ENCODE assay signal across 14 cellular contexts in genomic region chr6:20868397-20869185, GRCh38.
DNase-seq lines count a peak whose midpoint lies in the region; ATAC-seq, FAIRE-seq and TF ChIP-seq lines count a peak whose summit lies in the region.
"Had no signal": no experiment of that assay in that cellular context is flagged by ENCODE, and none has a peak within 500 bp of the region (broad histone marks: within the 10 kb centered on the region; RNA-seq: fewer than 3 reads in every experiment).

No MANE protein-coding gene starts in this region.

- H3K9me3 ChIP-seq in right atrium auricular region (no peaks in the 10 kb centered on the region), endodermal cell (ENCODE audit: control insufficient read depth, low read length) (no peaks in the 10 kb centered on the region), stomach (no peaks in the 10 kb centered on the region)
- H3K9me3 ChIP-seq: Peyer's patch, upper lobe of left lung had no signal

- TF ChIP-seq EP300 in stomach (IDR thresholded peaks at IDR 0.05) = no peak

- no peaks in the 10 kb centered on the region for H3K27me3 ChIP-seq in right atrium auricular region
- no peaks in the 10 kb centered on the region for H3K27me3 ChIP-seq in endodermal cell (ENCODE audit: control insufficient read depth, insufficient read depth, low read length, poor library complexity, severe bottlenecking)
- no peaks in the 10 kb centered on the region for H3K27me3 ChIP-seq in stomach
- H3K27me3 ChIP-seq: Peyer's patch, upper lobe of left lung had no signal

- 32 to 39% methylated on average over 4 to 9 of the region's 9 CpGs for WGBS in endodermal cell (ENCODE audit: insufficient coverage in 1 of 2, insufficient read length in 1 of 2), 2 experiments
- WGBS in stomach, 5 donors = 40 to 65% (median 53%) methylated on average over 9 of the region's 9 CpGs

- H3K36me3 ChIP-seq in right atrium auricular region (no peaks in the 10 kb centered on the region), endodermal cell (ENCODE audit: control insufficient read depth, insufficient read depth, low read length) (no peaks in the 10 kb centered on the region), stomach (no peaks in the 10 kb centered on the region)
- H3K36me3 ChIP-seq: Peyer's patch, upper lobe of left lung had no signal

- TF ChIP-seq POLR2A in stomach (IDR thresholded peaks at IDR 0.05) = no peak
- no peak for TF ChIP-seq POLR2A in GM12892 (IDR thresholded peaks at IDR 0.05; ENCODE audit: low read depth, low read length)
- TF ChIP-seq POLR2A in erythroblast (IDR thresholded peaks at IDR 0.05; ENCODE audit: low read length) = no peak

- H3K9ac ChIP-seq in endodermal cell (ENCODE audit: extremely low read depth, low read length, poor library complexity, severe bottlenecking) = no peak overlapping the region

- no peaks in the 10 kb centered on the region for H3K27me3 Mint-ChIP-seq in endodermal cell (ENCODE audit: insufficient read depth)
- H3K27me3 Mint-ChIP-seq: activated CD8-positive, alpha-beta T cell treated with anti-CD3 and anti-CD28 coated beads for 36 hours; activated naive CD4-positive, alpha-beta T cell treated with anti-CD3 and anti-CD28 coated beads, Interleukin-2, amount 50 U/mL, for 24 hours had no signal

- H3K4me3 Mint-ChIP-seq in endodermal cell = peak overlapping the region; percentile 10
- H3K4me3 Mint-ChIP-seq: activated CD8-positive, alpha-beta T cell treated with anti-CD3 and anti-CD28 coated beads for 36 hours; activated naive CD4-positive, alpha-beta T cell treated with anti-CD3 and anti-CD28 coated beads, Interleukin-2, amount 50 U/mL, for 24 hours had no signal

- intact Hi-C loops in Right ventricle myocardium inferior (cut with DNase I) = no loop called here
- intact Hi-C loops in stomach (cut with DNase I; ENCODE audit: low total_unique reads) = no loop called here

- peak overlapping the region; percentile 62 for H3K27ac Mint-ChIP-seq in endodermal cell
- H3K27ac Mint-ChIP-seq: activated CD8-positive, alpha-beta T cell treated with anti-CD3 and anti-CD28 coated beads for 36 hours; activated naive CD4-positive, alpha-beta T cell treated with anti-CD3 and anti-CD28 coated beads, Interleukin-2, amount 50 U/mL, for 24 hours had no signal

- no peak overlapping the region for H3K27ac ChIP-seq in right atrium auricular region
- H3K27ac ChIP-seq in endodermal cell (ENCODE audit: low read depth, low read length) = peak overlapping the region; percentile 85
- H3K27ac ChIP-seq in stomach = peak overlapping the region in 2 of 5 donors; percentile 10 to 78
- H3K27ac ChIP-seq: Peyer's patch, upper lobe of left lung had no signal

- peak; percentile 62 for ATAC-seq in Right ventricle myocardium inferior
- no peak for ATAC-seq in HG02763 (IDR thresholded peaks at IDR 0.05; ENCODE audit: unreplicated experiment)
- ATAC-seq: activated CD8-positive, alpha-beta T cell treated with anti-CD3 and anti-CD28 coated beads for 36 hours had no signal

- no peaks in the 10 kb centered on the region for H3K36me3 Mint-ChIP-seq in endodermal cell (ENCODE audit: low read depth)

- no peak overlapping the region for H3K4me3 ChIP-seq in right atrium auricular region
- no peak overlapping the region for H3K4me3 ChIP-seq in endodermal cell (ENCODE audit: low read length)
- H3K4me3 ChIP-seq in stomach = no peak overlapping the region
- H3K4me3 ChIP-seq: Peyer's patch, upper lobe of left lung had no signal

- H3K4me1 Mint-ChIP-seq in endodermal cell = peaks cover 61% of the 10 kb centered on the region
- H3K4me1 Mint-ChIP-seq: activated naive CD4-positive, alpha-beta T cell treated with anti-CD3 and anti-CD28 coated beads, Interleukin-2, amount 50 U/mL, for 24 hours had no signal

- H3K4me1 ChIP-seq in right atrium auricular region (peaks cover 0 to 8% of the 10 kb centered on the region in 2 donors), endodermal cell (ENCODE audit: control insufficient read depth, insufficient read depth, low read length) (peaks cover 17% of the 10 kb centered on the region), stomach (peaks cover 0 to 17% (median 7%) of the 10 kb centered on the region in 4 donors)
- H3K4me1 ChIP-seq: Peyer's patch, upper lobe of left lung had no signal

- TF ChIP-seq CTCF in right atrium auricular region (IDR thresholded peaks at IDR 0.05) (no peak), endodermal cell (conservative IDR thresholded peaks at IDR 0.05) (no peak), stomach (IDR thresholded peaks at IDR 0.05) (no peak)

- no peak for DNase-seq in Right ventricle myocardium inferior (ENCODE audit: missing footprints)
- DNase-seq in right atrium auricular region (ENCODE audit: low spot score) = no peak
- peak; percentile 88 for DNase-seq in NCI-H2227 (lab: John Stamatoyannopoulos, UW; ENCODE audit: unreplicated experiment)
- peak; percentile 80 for DNase-seq in endodermal cell
- peak; percentile 35 for DNase-seq in stomach
- no peak for DNase-seq in GM12892 (ENCODE audit: insufficient read length)
- no peak for DNase-seq in erythroblast (lab: John Stamatoyannopoulos, UW)
- DNase-seq: activated CD8-positive, alpha-beta T cell treated with anti-CD3 and anti-CD28 coated beads for 36 hours; cerebellar nuclear complex; MM.1S; Peyer's patch; upper lobe of left lung had no signal

- no peak for FAIRE-seq in GM12892 (lab: Jason Lieb, UNC)

- H3K9me3 Mint-ChIP-seq in endodermal cell = no peaks in the 10 kb centered on the region
- H3K9me3 Mint-ChIP-seq: activated CD8-positive, alpha-beta T cell treated with anti-CD3 and anti-CD28 coated beads for 36 hours had no signal

Comparison
In these comparisons a context has a peak if more than half of its experiments do, and no peak if none do; other contexts are left out.
1. DNase-seq: peak in NCI-H2227 (single experiment), endodermal cell (single experiment) and stomach (single experiment); none in Right ventricle myocardium inferior (single experiment), right atrium auricular region (single experiment), GM12892 (single experiment) and erythroblast (0 of 2).